ENCODE assay signal across 8 cellular contexts in the genomic region with DNA sequence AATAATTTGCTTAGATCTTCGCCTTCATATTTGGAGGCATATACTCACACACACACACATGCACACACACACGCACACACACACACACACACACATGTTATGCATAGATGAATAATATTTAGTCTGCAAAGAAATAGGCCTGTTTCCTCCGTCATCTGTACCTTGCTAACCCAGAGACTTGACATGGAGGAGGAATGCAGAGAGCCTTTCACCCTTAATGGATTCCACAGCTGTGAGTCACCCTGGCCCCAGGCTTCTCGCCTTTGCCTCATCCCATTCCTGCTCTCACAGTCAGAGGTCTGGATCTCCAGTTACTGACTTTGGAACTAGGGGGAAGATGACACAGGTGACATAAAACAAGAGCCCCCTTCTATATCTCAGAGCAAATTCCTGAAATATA. TPM values are rescaled to one million over a fixed set of nuclear protein-coding genes. Genes with fewer than 3 reads are reported as not detected.
A peak's percentile ranks its signal among the peaks of the same experiment; 100 is the strongest.
DNase-seq lines count a peak whose midpoint lies in the region; ATAC-seq and TF ChIP-seq lines count a peak whose summit lies in the region.

No MANE protein-coding gene starts in this region.

- TF ChIP-seq POLR2A in heart left ventricle (IDR thresholded peaks at IDR 0.05) = no peak

- peaks cover 6% of the 10 kb centered on the region for H3K36me3 Mint-ChIP-seq in progenitor cell of endocrine pancreas (ENCODE audit: insufficient read depth)
- no peaks in the 10 kb centered on the region for H3K36me3 Mint-ChIP-seq in activated naive CD8-positive, alpha-beta T cell treated with anti-CD3 and anti-CD28 coated beads, Interleukin-2, amount 50 U/mL, for 24 hours (ENCODE audit: low read depth)
- no peaks in the 10 kb centered on the region for H3K36me3 Mint-ChIP-seq in stimulated activated memory B cell treated with anti-CD40 and anti-IgM and Interleukin-4, amounts not matched to agents 10 μg/mL and 1 μg/mL and 100 μg/mL, for 72 hours

- WGBS in heart left ventricle, 4 donors = 65 to 73% (median 70%) methylated on average over 4 of the region's 4 CpGs

- H3K4me3 Mint-ChIP-seq in progenitor cell of endocrine pancreas (ENCODE audit: low read depth) = no peak overlapping the region
- no peak overlapping the region for H3K4me3 Mint-ChIP-seq in activated naive CD8-positive, alpha-beta T cell treated with anti-CD3 and anti-CD28 coated beads, Interleukin-2, amount 50 U/mL, for 24 hours
- H3K4me3 Mint-ChIP-seq in stimulated activated memory B cell treated with anti-CD40 and anti-IgM and Interleukin-4, amounts not matched to agents 10 μg/mL and 1 μg/mL and 100 μg/mL, for 72 hours = no peak overlapping the region

- H3K36me3 ChIP-seq in heart left ventricle = no peaks in the 10 kb centered on the region

- ATAC-seq in heart left ventricle = peak; percentile 64 to 90 (median 84)
- ATAC-seq in HG02970 (IDR thresholded peaks at IDR 0.05; ENCODE audit: low FRiP score, unreplicated experiment) = no peak
- no peak for ATAC-seq in activated naive CD8-positive, alpha-beta T cell treated with anti-CD3 and anti-CD28 coated beads, Interleukin-2, amount 50 U/mL, for 24 hours
- ATAC-seq in stimulated activated memory B cell treated with anti-CD40 and anti-IgM and Interleukin-4, amounts not matched to agents 10 μg/mL and 1 μg/mL and 100 μg/mL, for 72 hours = no peak

- peak overlapping the region; percentile 76 for H3K27ac Mint-ChIP-seq in progenitor cell of endocrine pancreas
- H3K27ac Mint-ChIP-seq in activated naive CD8-positive, alpha-beta T cell treated with anti-CD3 and anti-CD28 coated beads, Interleukin-2, amount 50 U/mL, for 24 hours = no peak overlapping the region
- no peak overlapping the region for H3K27ac Mint-ChIP-seq in stimulated activated memory B cell treated with anti-CD40 and anti-IgM and Interleukin-4, amounts not matched to agents 10 μg/mL and 1 μg/mL and 100 μg/mL, for 72 hours

- DNase-seq in GM04504 (ENCODE audit: low read depth) = peak; percentile 91
- peak; percentile 83 for DNase-seq in SW480 (ENCODE audit: low spot score)
- peak in 4 of 5 donors; percentile 24 to 64 (median 56) for DNase-seq in heart left ventricle
- no peak for DNase-seq in progenitor cell of endocrine pancreas (ENCODE audit: low spot score, unreplicated experiment)
- DNase-seq in activated naive CD8-positive, alpha-beta T cell treated with anti-CD3 and anti-CD28 coated beads, Interleukin-2, amount 50 U/mL, for 24 hours = no peak
- DNase-seq in NCI-H146 treated with DMSO at 0.1 percent for 48 hours (lab: John Stamatoyannopoulos, UW; ENCODE audit: unreplicated experiment) = no peak

- no peaks in the 10 kb centered on the region for H3K9me3 Mint-ChIP-seq in progenitor cell of endocrine pancreas (ENCODE audit: low read depth)
- H3K9me3 Mint-ChIP-seq in activated naive CD8-positive, alpha-beta T cell treated with anti-CD3 and anti-CD28 coated beads, Interleukin-2, amount 50 U/mL, for 24 hours = no peaks in the 10 kb centered on the region
- H3K9me3 Mint-ChIP-seq in stimulated activated memory B cell treated with anti-CD40 and anti-IgM and Interleukin-4, amounts not matched to agents 10 μg/mL and 1 μg/mL and 100 μg/mL, for 72 hours = no peaks in the 10 kb centered on the region

- intact Hi-C loops in heart left ventricle (cut with DNase I) = no loop called here

- TF ChIP-seq CTCF in heart left ventricle (IDR thresholded peaks at IDR 0.05) (no peak), progenitor cell of endocrine pancreas (IDR thresholded peaks at IDR 0.05; ENCODE audit: unreplicated experiment) (no peak)

- no peaks in the 10 kb centered on the region for H3K27me3 ChIP-seq in heart left ventricle

- peaks cover 41% of the 10 kb centered on the region for H3K4me1 Mint-ChIP-seq in progenitor cell of endocrine pancreas (ENCODE audit: low read depth)
- no peaks in the 10 kb centered on the region for H3K4me1 Mint-ChIP-seq in activated naive CD8-positive, alpha-beta T cell treated with anti-CD3 and anti-CD28 coated beads, Interleukin-2, amount 50 U/mL, for 24 hours
- no peaks in the 10 kb centered on the region for H3K4me1 Mint-ChIP-seq in stimulated activated memory B cell treated with anti-CD40 and anti-IgM and Interleukin-4, amounts not matched to agents 10 μg/mL and 1 μg/mL and 100 μg/mL, for 72 hours

- no peak overlapping the region for H3K4me3 ChIP-seq in heart left ventricle

- H3K9me3 ChIP-seq in heart left ventricle = no peaks in the 10 kb centered on the region

- peak overlapping the region in 6 of 12 donors; percentile 8 to 57 (median 30) for H3K27ac ChIP-seq in heart left ventricle

- no peaks in the 10 kb centered on the region for H3K27me3 Mint-ChIP-seq in progenitor cell of endocrine pancreas
- H3K27me3 Mint-ChIP-seq in activated naive CD8-positive, alpha-beta T cell treated with anti-CD3 and anti-CD28 coated beads, Interleukin-2, amount 50 U/mL, for 24 hours = no peaks in the 10 kb centered on the region
- H3K27me3 Mint-ChIP-seq in stimulated activated memory B cell treated with anti-CD40 and anti-IgM and Interleukin-4, amounts not matched to agents 10 μg/mL and 1 μg/mL and 100 μg/mL, for 72 hours = no peaks in the 10 kb centered on the region

- H3K4me1 ChIP-seq in heart left ventricle = peaks cover 0 to 55% (median 22%) of the 10 kb centered on the region in 12 donors

RNA-seq across cellular contexts. Expression of a gene that starts 29.7 kb away (rescaled TPM):
- total RNA-seq in heart left ventricle (10 to 100 TPM; 16.8 to 51.3 (median 31.5) TPM), progenitor cell of endocrine pancreas (102 and 103 TPM in 2 replicates)
- 1 to 10 TPM; 5.3 to 8.3 TPM for polyA plus RNA-seq in heart left ventricle

Comparison
In these comparisons a context has a peak if more than half of its experiments do, and no peak if none do; other contexts are left out.
1. DNase-seq: peak in GM04504 (single experiment), SW480 (single experiment) and heart left ventricle (4 of 5); none in progenitor cell of endocrine pancreas (single experiment), activated naive CD8-positive, alpha-beta T cell treated with anti-CD3 and anti-CD28 coated beads, Interleukin-2, amount 50 U/mL, for 24 hours (single experiment) and NCI-H146 treated with DMSO at 0.1 percent for 48 hours (single experiment).
2. ATAC-seq: peak in heart left ventricle (4 of 4); none in HG02970 (single experiment), activated naive CD8-positive, alpha-beta T cell treated with anti-CD3 and anti-CD28 coated beads, Interleukin-2, amount 50 U/mL, for 24 hours (single experiment) and stimulated activated memory B cell treated with anti-CD40 and anti-IgM and Interleukin-4, amounts not matched to agents 10 μg/mL and 1 μg/mL and 100 μg/mL, for 72 hours (single experiment).